ENCODE assay signal across 21 cellular contexts in the genomic region with DNA sequence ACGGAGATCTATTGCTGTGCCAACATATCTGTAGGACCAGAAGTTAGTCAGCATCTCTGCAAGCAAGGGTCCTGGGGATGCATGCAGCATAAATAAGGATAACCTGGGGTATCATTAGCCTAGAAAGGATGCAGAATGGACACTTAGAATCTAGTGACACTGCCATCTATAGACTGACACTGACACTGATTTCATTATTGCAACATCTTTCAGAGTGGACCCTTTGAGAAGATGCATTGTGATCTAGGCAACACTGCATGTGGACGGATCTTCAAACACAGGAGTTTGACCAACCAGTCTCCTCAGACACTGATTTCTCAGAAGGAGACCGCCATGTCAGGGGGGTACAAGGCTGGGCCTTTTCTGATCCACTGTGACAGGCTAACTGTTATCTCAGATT. TPM values are rescaled to one million over a fixed set of nuclear protein-coding genes. Genes with fewer than 3 reads are reported as not detected.
DNase-seq lines count a peak whose midpoint lies in the region; ATAC-seq, FAIRE-seq and TF ChIP-seq lines count a peak whose summit lies in the region.
"Had no signal": no experiment of that assay in that cellular context is flagged by ENCODE, and none has a peak within 500 bp of the region (broad histone marks: within the 10 kb centered on the region; RNA-seq: fewer than 3 reads in every experiment).

No MANE protein-coding gene starts in this region.

- H3K79me1 ChIP-seq in H1 (ENCODE audit: low read depth, low read length), result no peaks in the 10 kb centered on the region

- 0 out of 2 replicates have a peak, but pooled peaks have one; percentile 7 for TF ChIP-seq CTCF in BE2C (IDR thresholded peaks at IDR 0.05; ENCODE audit: low read depth, low read length)
- TF ChIP-seq CTCF in Loucy (conservative IDR thresholded peaks at IDR 0.05; ENCODE audit: low read length), result peak; percentile 14; the same call in 1 of the 2 replicates
- no peak for TF ChIP-seq CTCF in H1 (IDR thresholded peaks at IDR 0.05; ENCODE audit: control extremely low read depth in 1 of 3, insufficient read depth in 1 of 3, low read depth in 1 of 3, low read length in 3 of 3)
- no peak for TF ChIP-seq CTCF in smooth muscle cell (IDR thresholded peaks at IDR 0.05; ENCODE audit: borderline replicate concordance, insufficient read depth, poor library complexity, severe bottlenecking)

- H2BK15ac ChIP-seq in H1 (ENCODE audit: low read length), result no peak overlapping the region

- no peak for ATAC-seq in HG03159 (IDR thresholded peaks at IDR 0.05; ENCODE audit: unreplicated experiment)
- ATAC-seq: CD8-positive, alpha-beta T cell; HCT116 had no signal

- WGBS in H1 (ENCODE audit: extremely low coverage in 1 of 2, insufficient coverage in 1 of 2, insufficient read length in 1 of 2, insufficient replicate concordance in 2 of 2, low coverage in 1 of 2, low lambda C conversion rate in 2 of 2, missing lambda C conversion rate in 1 of 2), 2 experiments, result 62% methylated on average over 3 of the region's 3 CpGs; no CpG with 5 or more reads in 1 of the 2 experiments
- 50% methylated on average over 3 of the region's 3 CpGs for WGBS in smooth muscle cell (ENCODE audit: low lambda C conversion rate)

- no peak overlapping the region for H3K4me3 ChIP-seq in BE2C (ENCODE audit: low read depth, low read length)
- H3K4me3 ChIP-seq in H7 (ENCODE audit: insufficient read depth, low read depth, low read length), result no peak overlapping the region
- no peak overlapping the region for H3K4me3 ChIP-seq in Loucy (ENCODE audit: low read length, poor library complexity, severe bottlenecking)
- H3K4me3 ChIP-seq in H1 (ENCODE audit: extremely low read depth in 1 of 4, insufficient read depth in 2 of 4, low read depth in 3 of 4, low read length in 4 of 4), result no peak overlapping the region
- H3K4me3 ChIP-seq in smooth muscle cell, result no peak overlapping the region
- H3K4me3 ChIP-seq: BLaER1 had no signal

- no peak overlapping the region for H3K4me2 ChIP-seq in Loucy (ENCODE audit: low read depth, low read length, poor library complexity, severe bottlenecking)
- no peak overlapping the region for H3K4me2 ChIP-seq in H1 (ENCODE audit: insufficient read depth in 1 of 2, low read depth in 2 of 2, low read length in 2 of 2)
- no peak overlapping the region for H3K4me2 ChIP-seq in smooth muscle cell
- H3K4me2 ChIP-seq: BLaER1 had no signal

- H3K18ac ChIP-seq in H1 (ENCODE audit: extremely low read depth, low read length), result no peak overlapping the region

- DNase-seq in BE2C (no peak), H7 (peak; percentile 1), H1 (ENCODE audit: low read depth in 1 of 2, low spot score in 2 of 2) (no peak), smooth muscle cell (lab: John Stamatoyannopoulos, UW; ENCODE audit: unreplicated experiment) (no peak)
- no peak for DNase-seq in NK-92 treated with Interleukin-12 subunit alpha and Interleukin-12 subunit beta, amount 100 ng/mL, for 24 hours (lab: John Stamatoyannopoulos, UW)
- DNase-seq: Caco-2; CD4-positive, CD25-positive, alpha-beta regulatory T cell; CD8-positive, alpha-beta T cell; DMS153; DND-41; GOT3; H9 had no signal

- no peak overlapping the region for H2BK12ac ChIP-seq in H1 (ENCODE audit: low read depth, low read length)

- H3K4ac ChIP-seq in H1 (replicated peaks; ENCODE audit: insufficient read length, low read depth, low read length), result no peak overlapping the region

- no peak for FAIRE-seq in H1 (lab: Jason Lieb, UNC)
- FAIRE-seq: G401.6, GM12892 had no signal

- H2AK5ac ChIP-seq in H1 (ENCODE audit: low read depth, low read length), result no peak overlapping the region

- no peaks in the 10 kb centered on the region for H3K9me2 ChIP-seq in Loucy (replicated peaks; ENCODE audit: low read depth, low read length)

- CTCF ChIA-PET in H1 (lab: Charles Lee; ENCODE audit: partially characterized antibody), result no interaction called here

- no peak for TF ChIP-seq POLR2A in H1 (IDR thresholded peaks at IDR 0.05; ENCODE audit: control extremely low read depth in 1 of 2, low read depth in 2 of 2, low read length in 2 of 2)

- H4K91ac ChIP-seq in H1 (replicated peaks; ENCODE audit: insufficient read length, low read length), result no peak overlapping the region

- no peak overlapping the region for H2BK5ac ChIP-seq in H1 (ENCODE audit: low read depth, low read length)

- no peak overlapping the region for H3K23ac ChIP-seq in H1 (ENCODE audit: insufficient read length)

- no peaks in the 10 kb centered on the region for H4K20me1 ChIP-seq in Loucy (ENCODE audit: insufficient read depth, low read length, poor library complexity, severe bottlenecking)
- no peaks in the 10 kb centered on the region for H4K20me1 ChIP-seq in H1 (replicated peaks in 1 of 2; ENCODE audit: control insufficient read depth in 1 of 2, insufficient read depth in 2 of 2, low read length in 2 of 2)
- H4K20me1 ChIP-seq in smooth muscle cell (ENCODE audit: low read depth), result no peaks in the 10 kb centered on the region
- H4K20me1 ChIP-seq: BLaER1 had no signal

- no peaks in the 10 kb centered on the region for H3K4me1 ChIP-seq in BE2C
- no peaks in the 10 kb centered on the region for H3K4me1 ChIP-seq in Loucy (ENCODE audit: insufficient read depth, low read length, poor library complexity, severe bottlenecking)
- no peaks in the 10 kb centered on the region for H3K4me1 ChIP-seq in H1 (replicated peaks in 1 of 4; ENCODE audit: control insufficient read depth in 3 of 4, insufficient read depth in 4 of 4, low read length in 3 of 4)
- H3K4me1 ChIP-seq in smooth muscle cell (ENCODE audit: low read depth), result no peaks in the 10 kb centered on the region
- H3K4me1 ChIP-seq: BLaER1, Caco-2 had no signal

- H3K27ac ChIP-seq in H1 (ENCODE audit: low read depth, low read length) (no peak overlapping the region), smooth muscle cell (ENCODE audit: low read depth) (no peak overlapping the region)
- H3K27ac ChIP-seq: BLaER1, C4-2B had no signal

- H3K27me3 ChIP-seq in BE2C (no peaks in the 10 kb centered on the region), H7 (ENCODE audit: control insufficient read depth, insufficient read depth, low read length) (no peaks in the 10 kb centered on the region), Loucy (ENCODE audit: insufficient read depth, low read length, poor library complexity, severe bottlenecking) (no peaks in the 10 kb centered on the region), H1 (replicated peaks in 1 of 4; ENCODE audit: control insufficient read depth in 3 of 4, extremely low read depth in 1 of 4, insufficient read depth in 3 of 4, low read length in 3 of 4) (no peaks in the 10 kb centered on the region), smooth muscle cell (ENCODE audit: low read depth) (no peaks in the 10 kb centered on the region)
- H3K27me3 ChIP-seq: BLaER1 had no signal

- no peak overlapping the region for H3K14ac ChIP-seq in H1 (ENCODE audit: insufficient read length)

- no peak overlapping the region for H2BK120ac ChIP-seq in H1 (replicated peaks; ENCODE audit: low read depth, low read length)

- no peak overlapping the region for H3K9ac ChIP-seq in Loucy (ENCODE audit: low read depth, low read length, poor library complexity, severe bottlenecking)
- H3K9ac ChIP-seq in H1 (replicated peaks in 1 of 4; ENCODE audit: extremely low read depth in 1 of 4, low read depth in 3 of 4, low read length in 3 of 4), result no peak overlapping the region
- H3K9ac ChIP-seq in smooth muscle cell (ENCODE audit: low read depth), result no peak overlapping the region
- H3K9ac ChIP-seq: BLaER1 had no signal

- H2AFZ ChIP-seq in Loucy (ENCODE audit: low read length) (no peak overlapping the region), H1 (ENCODE audit: low read length) (no peak overlapping the region), smooth muscle cell (ENCODE audit: low read depth) (no peak overlapping the region)

- TF ChIP-seq EP300 in H1 (IDR thresholded peaks at IDR 0.05; ENCODE audit: borderline replicate concordance in 1 of 2, low read depth in 2 of 2, low read length in 2 of 2), result no peak

- POLR2A ChIA-PET in H1 (lab: Charles Lee; ENCODE audit: partially characterized antibody), result no interaction called here

- H3K79me2 ChIP-seq in Loucy (ENCODE audit: insufficient read depth, low read length), result no peaks in the 10 kb centered on the region
- H3K79me2 ChIP-seq in H1 (ENCODE audit: control insufficient read depth in 1 of 2, insufficient read depth in 2 of 2, low read length in 2 of 2), result no peaks in the 10 kb centered on the region
- no peaks in the 10 kb centered on the region for H3K79me2 ChIP-seq in smooth muscle cell (ENCODE audit: low read depth)

- H3K23me2 ChIP-seq in H1 (ENCODE audit: low read depth, low read length), result no peaks in the 10 kb centered on the region

- H4K5ac ChIP-seq in H1 (ENCODE audit: insufficient read length, low read depth, low read length), result no peak overlapping the region

- no peak overlapping the region for H3K56ac ChIP-seq in H1 (replicated peaks; ENCODE audit: insufficient read length, low read depth, low read length)

- no peak for TF ChIP-seq RAD21 in H1 (IDR thresholded peaks at IDR 0.05 in 1 of 2, conservative IDR thresholded peaks at IDR 0.05 in 1 of 2; ENCODE audit: low read depth in 2 of 2, low read length in 2 of 2)

- no peaks in the 10 kb centered on the region for H3F3A ChIP-seq in Loucy (ENCODE audit: low read depth)
- H3F3A ChIP-seq in smooth muscle cell (ENCODE audit: low read depth), result no peaks in the 10 kb centered on the region

- no peak overlapping the region for H2BK20ac ChIP-seq in H1 (ENCODE audit: low read length)

- H3K36me3 ChIP-seq in BE2C (no peaks in the 10 kb centered on the region), H7 (replicated peaks; ENCODE audit: control insufficient read depth, insufficient read depth, low read length) (no peaks in the 10 kb centered on the region), Loucy (ENCODE audit: insufficient read depth, low read length) (no peaks in the 10 kb centered on the region), H1 (ENCODE audit: control insufficient read depth in 2 of 4, insufficient read depth in 4 of 4, low read length in 3 of 4) (no peaks in the 10 kb centered on the region), smooth muscle cell (ENCODE audit: low read depth) (no peaks in the 10 kb centered on the region)
- H3K36me3 ChIP-seq: BLaER1 had no signal

- H4K8ac ChIP-seq in H1 (ENCODE audit: extremely low read depth, insufficient read depth, low read length), result no peak overlapping the region

- H3K9me3 ChIP-seq in BE2C (no peaks in the 10 kb centered on the region), Loucy (ENCODE audit: insufficient read depth, low read depth, low read length) (no peaks in the 10 kb centered on the region), H1 (ENCODE audit: insufficient read depth in 2 of 2, low read depth in 1 of 2, low read length in 1 of 2) (peaks cover 4 to 7% of the 10 kb centered on the region in 2 experiments; a peak in 3 of 4 replicates), smooth muscle cell (replicated peaks; ENCODE audit: low read depth) (no peaks in the 10 kb centered on the region)
- H3K9me3 ChIP-seq: BLaER1, Caco-2 had no signal

RNA-seq across cellular contexts. Expression of a gene that starts 52.4 kb away (rescaled TPM):
- polyA plus RNA-seq in BE2C (2012; ENCODE audit: insufficient read depth, insufficient read length, low read depth), result not detected
- total RNA-seq in H7 (2014; rRNA removed; shearing (Covaris generic)), result not detected in 2 replicates
- total RNA-seq in H1 (2021; fragmentation: NEBNext Ultra II Directional; extraction: Animal tissue kit (Norgen Biotek cat#: 25700)), result not detected in 2 replicates
- not detected in 2 replicates for polyA plus RNA-seq in H1 (2011; rRNA removed)
- not detected for polyA plus RNA-seq in H1 (2011; cell fraction: cytosol; rRNA removed)
- not detected for polyA plus RNA-seq in H1 (2011; cell fraction: nucleus; rRNA removed)
- polyA plus RNA-seq in H1 (2012, experiment 1 of 2), result not detected in 4 replicates
- polyA plus RNA-seq in H1 (2012, experiment 2 of 2), result not detected
- polyA plus RNA-seq in H1 (2013, experiment 1 of 2), result not detected
- polyA plus RNA-seq in H1 (2013, experiment 2 of 2), result not detected
- not detected in 2 replicates for polyA minus RNA-seq in H1 (2011; rRNA and poly(A)+ RNA removed)
- polyA minus RNA-seq in H1 (2011; cell fraction: cytosol; rRNA and poly(A)+ RNA removed), result not detected
- polyA minus RNA-seq in H1 (2011; cell fraction: nucleus; rRNA and poly(A)+ RNA removed), result not detected
- total RNA-seq in smooth muscle cell, result not detected in 2 replicates
- polyA plus RNA-seq in smooth muscle cell, result not detected in 2 replicates
- total RNA-seq: A172; A673; Caco-2; CD4-positive, CD25-positive, alpha-beta regulatory T cell; CD8-positive, alpha-beta T cell; H9 had no signal
- polyA plus RNA-seq: CD4-positive, CD25-positive, alpha-beta regulatory T cell had no signal

Comparison
In these comparisons a context has a peak if more than half of its experiments do, and no peak if none do; other contexts are left out.
1. CTCF ChIP-seq: peak in BE2C (single experiment) and Loucy (single experiment); none in H1 (0 of 3) and smooth muscle cell (single experiment).